Comparison of ENCODE assay signal across 1 cellular context in genomic region chr2:55050133-55050994, GRCh38.
TF ChIP-seq lines count a peak whose summit lies in the region.

Gene RTN4 (minus strand): TSS chr2:55050451. CDS start chr2:55050300, 151 bp downstream.

TF ChIP-seq in K562, 482 proteins besides CTCF, POLR2A, EP300 and RAD21 (continued from another document and continues in another):
- no peak for TF ChIP-seq CTCFL (IDR thresholded peaks at IDR 0.05; ENCODE audit: borderline replicate concordance, insufficient read depth, low read depth, low read length, poor library complexity, severe bottlenecking)
- no peak for TF ChIP-seq ZNF224 (CRISPR knock-in tag; IDR thresholded peaks at IDR 0.05)
- TF ChIP-seq POLR2G (IDR thresholded peaks at IDR 0.05; ENCODE audit: low read depth, low read length), result peak; percentile 97
- TF ChIP-seq U2AF1 (optimal IDR thresholded peaks at IDR 0.05; ENCODE audit: low read depth, low read length), result no peak
- peak; percentile 75 for TF ChIP-seq KLF6 (CRISPR knock-in tag; IDR thresholded peaks at IDR 0.05; ENCODE audit: borderline replicate concordance)
- no peak for TF ChIP-seq EZH2 (IDR thresholded peaks at IDR 0.05; ENCODE audit: borderline replicate concordance, low read depth, low read length)
- TF ChIP-seq COPS2 (conservative IDR thresholded peaks at IDR 0.05), result no peak
- TF ChIP-seq CBX5 (IDR thresholded peaks at IDR 0.05; ENCODE audit: borderline replicate concordance, low read depth), result 0 out of 2 replicates have a peak, but pooled peaks have one; percentile 54
- TF ChIP-seq HOMEZ (CRISPR knock-in tag; IDR thresholded peaks at IDR 0.05), result no peak
- TF ChIP-seq RBM34 (IDR thresholded peaks at IDR 0.05; ENCODE audit: borderline replicate concordance, insufficient read depth, low read length), result no peak
- TF ChIP-seq ZNF589 (CRISPR knock-in tag; IDR thresholded peaks at IDR 0.05; ENCODE audit: low read depth), result no peak
- TF ChIP-seq HSF4 (CRISPR knock-in tag; IDR thresholded peaks at IDR 0.05; ENCODE audit: borderline replicate concordance), result peak; percentile 49; the same call in 1 of the 2 replicates
- no peak for TF ChIP-seq BDP1 (IDR thresholded peaks at IDR 0.05; ENCODE audit: insufficient read depth, insufficient read length)
- peak; percentile 50 for TF ChIP-seq EP400 (IDR thresholded peaks at IDR 0.05)
- TF ChIP-seq ETV1 (tag; conservative IDR thresholded peaks at IDR 0.05; ENCODE audit: low read depth), result no peak; the same call in 1 of the 2 replicates
- TF ChIP-seq KLF13 (tag; IDR thresholded peaks at IDR 0.05; ENCODE audit: borderline replicate concordance, low read depth), result peak; percentile 74; the same call in 1 of the 2 replicates
- no peak for TF ChIP-seq HIVEP1 (CRISPR knock-in tag; IDR thresholded peaks at IDR 0.05)
- no peak for TF ChIP-seq IRF2 (CRISPR knock-in tag; IDR thresholded peaks at IDR 0.05)
- no peak for TF ChIP-seq XRCC3 (IDR thresholded peaks at IDR 0.05)
- TF ChIP-seq, protein P1, sequence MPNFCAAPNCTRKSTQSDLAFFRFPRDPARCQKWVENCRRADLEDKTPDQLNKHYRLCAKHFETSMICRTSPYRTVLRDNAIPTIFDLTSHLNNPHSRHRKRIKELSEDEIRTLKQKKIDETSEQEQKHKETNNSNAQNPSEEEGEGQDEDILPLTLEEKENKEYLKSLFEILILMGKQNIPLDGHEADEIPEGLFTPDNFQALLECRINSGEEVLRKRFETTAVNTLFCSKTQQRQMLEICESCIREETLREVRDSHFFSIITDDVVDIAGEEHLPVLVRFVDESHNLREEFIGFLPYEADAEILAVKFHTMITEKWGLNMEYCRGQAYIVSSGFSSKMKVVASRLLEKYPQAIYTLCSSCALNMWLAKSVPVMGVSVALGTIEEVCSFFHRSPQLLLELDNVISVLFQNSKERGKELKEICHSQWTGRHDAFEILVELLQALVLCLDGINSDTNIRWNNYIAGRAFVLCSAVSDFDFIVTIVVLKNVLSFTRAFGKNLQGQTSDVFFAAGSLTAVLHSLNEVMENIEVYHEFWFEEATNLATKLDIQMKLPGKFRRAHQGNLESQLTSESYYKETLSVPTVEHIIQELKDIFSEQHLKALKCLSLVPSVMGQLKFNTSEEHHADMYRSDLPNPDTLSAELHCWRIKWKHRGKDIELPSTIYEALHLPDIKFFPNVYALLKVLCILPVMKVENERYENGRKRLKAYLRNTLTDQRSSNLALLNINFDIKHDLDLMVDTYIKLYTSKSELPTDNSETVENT (CRISPR knock-in tag; IDR thresholded peaks at IDR 0.05), result peak; percentile 94
- TF ChIP-seq SNIP1 (IDR thresholded peaks at IDR 0.05; ENCODE audit: low read depth), result no peak
- peak; percentile 89 for TF ChIP-seq CXXC5 (CRISPR knock-in tag; IDR thresholded peaks at IDR 0.05)
- peak; percentile 15; the same call in 1 of the 2 replicates for TF ChIP-seq ZBTB17 (CRISPR knock-in tag; IDR thresholded peaks at IDR 0.05)
- no peak for TF ChIP-seq PTRF (tag; IDR thresholded peaks at IDR 0.05)
- peak; percentile 61; the same call in 1 of the 2 replicates for TF ChIP-seq CEBPZ (IDR thresholded peaks at IDR 0.05; ENCODE audit: borderline replicate concordance, low read depth, low read length)
- peak; percentile 96 for TF ChIP-seq JUN (IDR thresholded peaks at IDR 0.05; ENCODE audit: borderline replicate concordance, low read depth, low read length)
- peak; percentile 95; the same call in 1 of the 2 replicates for TF ChIP-seq JUN (CRISPR knock-in tag; IDR thresholded peaks at IDR 0.05; ENCODE audit: borderline replicate concordance)
- no peak for TF ChIP-seq RAD51 (IDR thresholded peaks at IDR 0.05; ENCODE audit: borderline replicate concordance, low read depth)
- no peak for TF ChIP-seq SRSF7 (optimal IDR thresholded peaks at IDR 0.05; ENCODE audit: low read depth, low read length)
- TF ChIP-seq ZFPM2 (CRISPR knock-in tag; IDR thresholded peaks at IDR 0.05), result no peak
- no peak for TF ChIP-seq NFIX (CRISPR knock-in tag; IDR thresholded peaks at IDR 0.05; ENCODE audit: low read depth)
- TF ChIP-seq PRMT5 (CRISPR knock-in tag; IDR thresholded peaks at IDR 0.05), result no peak; the same call in 1 of the 2 replicates
- no peak; the same call in 1 of the 2 replicates for TF ChIP-seq NCOA1 (IDR thresholded peaks at IDR 0.05; ENCODE audit: low read depth)
- peak; percentile 42 for TF ChIP-seq SAP30 (IDR thresholded peaks at IDR 0.05; ENCODE audit: borderline replicate concordance, insufficient read depth, low read depth, low read length, poor library complexity, severe bottlenecking)
- peak; percentile 44; the same call in 1 of the 2 replicates for TF ChIP-seq TEAD4 (IDR thresholded peaks at IDR 0.05; ENCODE audit: low read length)
- no peak for TF ChIP-seq TEAD4 (CRISPR knock-in tag; IDR thresholded peaks at IDR 0.05; ENCODE audit: borderline replicate concordance)
- no peak for TF ChIP-seq GTF2E2 (tag; IDR thresholded peaks at IDR 0.05)
- peak in 1 of 2 experiments; percentile 91; a peak in 2 of 4 replicates for TF ChIP-seq RCOR1 (IDR thresholded peaks at IDR 0.05; ENCODE audit: borderline replicate concordance in 1 of 2, low read depth in 2 of 2, low read length in 2 of 2)
- no peak for TF ChIP-seq ZNF347 (CRISPR knock-in tag; IDR thresholded peaks at IDR 0.05; ENCODE audit: low read depth)
- TF ChIP-seq SAFB (IDR thresholded peaks at IDR 0.05; ENCODE audit: borderline replicate concordance, low read depth, low read length), result no peak
- no peak for TF ChIP-seq ZSCAN29 (IDR thresholded peaks at IDR 0.05)
- peak; percentile 68 for TF ChIP-seq FIP1L1 (IDR thresholded peaks at IDR 0.05; ENCODE audit: low read depth, low read length, poor library complexity, severe bottlenecking)
- peak; percentile 56 for TF ChIP-seq PRPF4 (IDR thresholded peaks at IDR 0.05; ENCODE audit: insufficient read depth, low read depth, low read length, poor library complexity, severe bottlenecking)
- TF ChIP-seq FOXJ3 (CRISPR knock-in tag; IDR thresholded peaks at IDR 0.05), result no peak
- no peak for TF ChIP-seq TGIF2 (CRISPR knock-in tag; IDR thresholded peaks at IDR 0.05)
- TF ChIP-seq BRD4 (IDR thresholded peaks at IDR 0.05), result no peak
- no peak for TF ChIP-seq MEF2D (tag; conservative IDR thresholded peaks at IDR 0.05; ENCODE audit: low read depth)
- TF ChIP-seq, protein P2, sequence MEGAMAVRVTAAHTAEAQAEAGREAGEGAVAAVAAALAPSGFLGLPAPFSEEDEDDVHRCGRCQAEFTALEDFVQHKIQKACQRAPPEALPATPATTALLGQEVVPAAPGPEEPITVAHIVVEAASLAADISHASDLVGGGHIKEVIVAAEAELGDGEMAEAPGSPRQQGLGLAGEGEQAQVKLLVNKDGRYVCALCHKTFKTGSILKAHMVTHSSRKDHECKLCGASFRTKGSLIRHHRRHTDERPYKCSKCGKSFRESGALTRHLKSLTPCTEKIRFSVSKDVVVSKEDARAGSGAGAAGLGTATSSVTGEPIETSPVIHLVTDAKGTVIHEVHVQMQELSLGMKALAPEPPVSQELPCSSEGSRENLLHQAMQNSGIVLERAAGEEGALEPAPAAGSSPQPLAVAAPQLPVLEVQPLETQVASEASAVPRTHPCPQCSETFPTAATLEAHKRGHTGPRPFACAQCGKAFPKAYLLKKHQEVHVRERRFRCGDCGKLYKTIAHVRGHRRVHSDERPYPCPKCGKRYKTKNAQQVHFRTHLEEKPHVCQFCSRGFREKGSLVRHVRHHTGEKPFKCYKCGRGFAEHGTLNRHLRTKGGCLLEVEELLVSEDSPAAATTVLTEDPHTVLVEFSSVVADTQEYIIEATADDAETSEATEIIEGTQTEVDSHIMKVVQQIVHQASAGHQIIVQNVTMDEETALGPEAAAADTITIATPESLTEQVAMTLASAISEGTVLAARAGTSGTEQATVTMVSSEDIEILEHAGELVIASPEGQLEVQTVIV (CRISPR knock-in tag; IDR thresholded peaks at IDR 0.05; ENCODE audit: borderline replicate concordance), result no peak
- peak; percentile 41; the same call in 1 of the 2 replicates for TF ChIP-seq NFIC (IDR thresholded peaks at IDR 0.05)
